8 cellular contexts compared by ENCODE assay signal in the genomic region with DNA sequence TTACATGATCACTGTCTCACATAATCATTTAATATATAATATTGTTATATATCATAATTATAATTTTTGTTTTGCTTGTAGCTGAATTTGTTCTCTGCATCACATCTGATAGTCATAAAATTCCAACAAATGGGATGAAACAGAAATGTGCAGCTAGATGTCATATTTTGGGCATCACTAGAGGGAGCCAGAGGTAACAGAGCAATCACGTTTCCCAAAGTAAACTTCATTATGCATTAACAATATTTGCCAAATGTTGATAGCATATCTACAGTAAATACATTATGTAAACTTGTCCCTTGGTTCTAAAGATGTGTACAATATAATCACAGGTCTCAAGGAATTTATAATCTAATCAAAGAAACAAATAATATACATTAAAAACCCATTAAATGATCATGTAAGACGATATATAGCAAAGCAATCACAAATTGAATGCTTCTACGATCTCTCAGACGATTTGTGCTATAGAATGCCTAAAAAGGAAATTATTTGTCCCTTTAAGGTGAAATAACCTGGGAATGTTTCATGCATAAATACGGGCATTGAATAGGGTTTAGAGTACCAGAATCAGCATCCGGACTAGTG.
DNase-seq lines count a peak whose midpoint lies in the region; ATAC-seq and TF ChIP-seq lines count a peak whose summit lies in the region.

No MANE protein-coding gene starts in this region.

- no peaks in the 10 kb centered on the region for H3K36me3 Mint-ChIP-seq in HFFc6 (ENCODE audit: low read depth)

- no peak for TF ChIP-seq POLR2A in right lobe of liver (IDR thresholded peaks at IDR 0.05)

- intact Hi-C loops in right lobe of liver (cut with DNase I): no loop called here

- H3K36me3 ChIP-seq in adipocyte (ENCODE audit: control insufficient read depth, insufficient read depth, low read length, severe bottlenecking) (no peaks in the 10 kb centered on the region), right lobe of liver (no peaks in the 10 kb centered on the region)

- no peak overlapping the region for H3K4me3 Mint-ChIP-seq in HFFc6

- peaks cover 17% of the 10 kb centered on the region for H3K4me1 ChIP-seq in adipocyte (ENCODE audit: control insufficient read depth, insufficient read depth, low read length)
- H3K4me1 ChIP-seq in right lobe of liver: no peaks in the 10 kb centered on the region

- WGBS in right lobe of liver (ENCODE audit: insufficient coverage, low coverage, low lambda C conversion rate, missing lambda C conversion rate): 41% methylated on average over 6 of the region's 6 CpGs

- no peaks in the 10 kb centered on the region for H3K9me3 Mint-ChIP-seq in HFFc6

- peak in 3 of 4 donors; percentile 42 to 51 (median 47) for ATAC-seq in right lobe of liver
- no peak for ATAC-seq in GM19463 (IDR thresholded peaks at IDR 0.05; ENCODE audit: unreplicated experiment)

- DNase-seq in CD1c-positive myeloid dendritic cell (ENCODE audit: extremely low spot score): peak; percentile 10
- peak; percentile 28 for DNase-seq in HFFc6
- peak; percentile 48 for DNase-seq in adipocyte (ENCODE audit: low read depth)
- no peak for DNase-seq in right lobe of liver
- no peak for DNase-seq in stimulated activated naive CD4-positive, alpha-beta T cell treated with Interleukin-2 at 50 U/mL for 16 hours (lab: John Stamatoyannopoulos, UW)
- DNase-seq in activated CD8-positive, alpha-beta memory T cell treated with anti-CD3 and anti-CD28 coated beads for 24 hours: no peak
- no peak for DNase-seq in NCI-H774 (lab: John Stamatoyannopoulos, UW)

- no peaks in the 10 kb centered on the region; the same call in none of the 2 replicates for H3K27me3 Mint-ChIP-seq in HFFc6 (ENCODE audit: insufficient read depth)

- peak; percentile 91 for TF ChIP-seq CTCF in HFFc6 (IDR thresholded peaks at IDR 0.05)
- TF ChIP-seq CTCF in right lobe of liver (IDR thresholded peaks at IDR 0.05): peak; percentile 44 to 72 (median 65)

- H3K9me3 ChIP-seq in adipocyte (ENCODE audit: control insufficient read depth, low read length) (no peaks in the 10 kb centered on the region), right lobe of liver (no peaks in the 10 kb centered on the region)

- H3K4me1 Mint-ChIP-seq in HFFc6 (ENCODE audit: low read depth): peaks cover 26% of the 10 kb centered on the region

- no peaks in the 10 kb centered on the region for H3K27me3 ChIP-seq in adipocyte (replicated peaks; ENCODE audit: control insufficient read depth, insufficient read depth, low read length)
- H3K27me3 ChIP-seq in right lobe of liver: no peaks in the 10 kb centered on the region

- H3K9ac ChIP-seq in adipocyte (ENCODE audit: low read length): no peak overlapping the region

- H3K27ac ChIP-seq in right lobe of liver: no peak overlapping the region

- no peak overlapping the region for H3K27ac Mint-ChIP-seq in HFFc6

- H3K4me3 ChIP-seq in adipocyte (ENCODE audit: low read length): no peak overlapping the region
- H3K4me3 ChIP-seq in right lobe of liver: no peak overlapping the region

Comparison
In these comparisons a context has a peak if more than half of its experiments do, and no peak if none do; other contexts are left out.
1. DNase-seq: peak in CD1c-positive myeloid dendritic cell (single experiment), HFFc6 (single experiment) and adipocyte (single experiment); none in right lobe of liver (0 of 3), stimulated activated naive CD4-positive, alpha-beta T cell treated with Interleukin-2 at 50 U/mL for 16 hours (single experiment), activated CD8-positive, alpha-beta memory T cell treated with anti-CD3 and anti-CD28 coated beads for 24 hours (single experiment) and NCI-H774 (single experiment).